In genomic region chr2:219446101-219446504, GRCh38 we compare ENCODE assay signal across 9 cellular contexts. TPM values are rescaled to one million over a fixed set of nuclear protein-coding genes. Genes with fewer than 3 reads are reported as not detected.
DNase-seq lines count a peak whose midpoint lies in the region; TF ChIP-seq lines count a peak whose summit lies in the region.
"Had no signal": no experiment of that assay in that cellular context is flagged by ENCODE, and none has a peak within 500 bp of the region (broad histone marks: within the 10 kb centered on the region; RNA-seq: fewer than 3 reads in every experiment).

No MANE protein-coding gene starts in this region.

- H3K4me1 Mint-ChIP-seq in endodermal cell (peaks cover 12% of the 10 kb centered on the region), neural crest cell (peaks cover 24% of the 10 kb centered on the region)

- H3K4me1 ChIP-seq in endodermal cell (ENCODE audit: control insufficient read depth, insufficient read depth, low read length): no peaks in the 10 kb centered on the region

- H3K4me3 ChIP-seq in endodermal cell (ENCODE audit: low read length): no peak overlapping the region

- no peaks in the 10 kb centered on the region for H3K36me3 ChIP-seq in endodermal cell (ENCODE audit: control insufficient read depth, insufficient read depth, low read length)

- H3K27me3 ChIP-seq in endodermal cell (ENCODE audit: control insufficient read depth, insufficient read depth, low read length, poor library complexity, severe bottlenecking): peaks cover 19% of the 10 kb centered on the region

- H3K27ac Mint-ChIP-seq in endodermal cell: no peak overlapping the region
- no peak overlapping the region for H3K27ac Mint-ChIP-seq in neural crest cell (ENCODE audit: unreplicated experiment)
- H3K27ac Mint-ChIP-seq: activated CD4-positive, alpha-beta memory T cell treated with anti-CD3 and anti-CD28 coated beads for 36 hours had no signal

- H3K9me3 Mint-ChIP-seq in endodermal cell (no peaks in the 10 kb centered on the region), neural crest cell (no peaks in the 10 kb centered on the region)
- H3K9me3 Mint-ChIP-seq: activated CD4-positive, alpha-beta memory T cell treated with anti-CD3 and anti-CD28 coated beads for 36 hours had no signal

- 44 to 65% methylated on average over 5 to 6 of the region's 6 CpGs for WGBS in endodermal cell (ENCODE audit: insufficient coverage in 1 of 2, insufficient read length in 1 of 2), 2 experiments

- H3K36me3 Mint-ChIP-seq in endodermal cell (ENCODE audit: low read depth) (no peaks in the 10 kb centered on the region), neural crest cell (ENCODE audit: low read depth) (no peaks in the 10 kb centered on the region)
- H3K36me3 Mint-ChIP-seq: activated CD4-positive, alpha-beta memory T cell treated with anti-CD3 and anti-CD28 coated beads for 36 hours had no signal

- no peak overlapping the region for H3K27ac ChIP-seq in endodermal cell (ENCODE audit: low read depth, low read length)

- H3K27me3 Mint-ChIP-seq in endodermal cell (ENCODE audit: insufficient read depth): peaks cover 88% of the 10 kb centered on the region
- H3K27me3 Mint-ChIP-seq in neural crest cell (ENCODE audit: low read depth): peaks cover 50% of the 10 kb centered on the region

- TF ChIP-seq CTCF in endodermal cell (conservative IDR thresholded peaks at IDR 0.05): no peak
- no peak for TF ChIP-seq CTCF in neural crest cell (conservative IDR thresholded peaks at IDR 0.05)

- H3K9me3 ChIP-seq in endodermal cell (ENCODE audit: control insufficient read depth, low read length): no peaks in the 10 kb centered on the region

- no peak overlapping the region for H3K9ac ChIP-seq in endodermal cell (ENCODE audit: extremely low read depth, low read length, poor library complexity, severe bottlenecking)

- H3K4me3 Mint-ChIP-seq in endodermal cell: no peak overlapping the region
- H3K4me3 Mint-ChIP-seq in neural crest cell: peak overlapping the region; percentile 80
- H3K4me3 Mint-ChIP-seq: activated CD4-positive, alpha-beta memory T cell treated with anti-CD3 and anti-CD28 coated beads for 36 hours had no signal

- DNase-seq in DMS 273 (lab: John Stamatoyannopoulos, UW; ENCODE audit: unreplicated experiment) (peak; percentile 88), NCI-H2227 treated with DMSO at 0.1 percent for 48 hours (lab: John Stamatoyannopoulos, UW) (peak; percentile 30), endodermal cell (peak; percentile 76), neural crest cell (ENCODE audit: low read depth, low spot score) (no peak), activated gamma-delta T cell (lab: John Stamatoyannopoulos, UW) (no peak), NCI-H1048 (lab: John Stamatoyannopoulos, UW) (no peak), NCI-H1930 (lab: John Stamatoyannopoulos, UW) (no peak), D341Med (ENCODE audit: low spot score) (no peak)
- DNase-seq: activated CD4-positive, alpha-beta memory T cell treated with anti-CD3 and anti-CD28 coated beads for 36 hours had no signal

RNA-seq across cellular contexts. Expression of gene SPEG, which starts 11.5 kb away (rescaled TPM):
- total RNA-seq in endodermal cell (10 to 100 TPM; 23.1 to 29.8 TPM), neural crest cell (13.4 and 17.5 TPM in 2 replicates)
- 42.6 TPM for polyA plus RNA-seq in endodermal cell (2013, experiment 1 of 2)
- 38.8 TPM for polyA plus RNA-seq in endodermal cell (2013, experiment 2 of 2)

RNA-seq across cellular contexts. Expression of gene DES, which starts 27.9 kb away (rescaled TPM):
- total RNA-seq in endodermal cell (1 to 10 TPM; 1.1 to 3.5 TPM), neural crest cell (0.28 TPM in 1 of 2 replicates, not detected in the other)
- polyA plus RNA-seq in endodermal cell (2013, experiment 1 of 2): 0.96 TPM
- polyA plus RNA-seq in endodermal cell (2013, experiment 2 of 2): 0.99 TPM
- total RNA-seq: activated CD4-positive, alpha-beta memory T cell treated with anti-CD3 and anti-CD28 coated beads for 36 hours had no signal

RNA-seq across cellular contexts. Expression of gene GMPPA, which starts 52.6 kb away (rescaled TPM):
- total RNA-seq in endodermal cell (10 to 100 TPM; 36.9 to 38.2 TPM), neural crest cell (24.3 and 26.1 TPM in 2 replicates)
- polyA plus RNA-seq in endodermal cell (2013, experiment 1 of 2): 23.4 TPM
- polyA plus RNA-seq in endodermal cell (2013, experiment 2 of 2): 22.9 TPM

RNA-seq across cellular contexts. Expression of gene DNPEP, which starts 58.4 kb away (rescaled TPM):
- total RNA-seq in endodermal cell (10 to 100 TPM; 54.6 to 76.1 TPM), neural crest cell (36.9 and 39.5 TPM in 2 replicates)
- polyA plus RNA-seq in endodermal cell (2013, experiment 1 of 2): 48.9 TPM
- polyA plus RNA-seq in endodermal cell (2013, experiment 2 of 2): 41.6 TPM

Comparison
In these comparisons a context has a peak if more than half of its experiments do, and no peak if none do; other contexts are left out.
1. DNase-seq: peak in DMS 273 (single experiment), NCI-H2227 treated with DMSO at 0.1 percent for 48 hours (single experiment) and endodermal cell (single experiment); none in neural crest cell (single experiment), activated gamma-delta T cell (single experiment), NCI-H1048 (single experiment), NCI-H1930 (0 of 2) and D341Med (single experiment).